Comparison of ENCODE assay signal across 17 cellular contexts in the genomic region with DNA sequence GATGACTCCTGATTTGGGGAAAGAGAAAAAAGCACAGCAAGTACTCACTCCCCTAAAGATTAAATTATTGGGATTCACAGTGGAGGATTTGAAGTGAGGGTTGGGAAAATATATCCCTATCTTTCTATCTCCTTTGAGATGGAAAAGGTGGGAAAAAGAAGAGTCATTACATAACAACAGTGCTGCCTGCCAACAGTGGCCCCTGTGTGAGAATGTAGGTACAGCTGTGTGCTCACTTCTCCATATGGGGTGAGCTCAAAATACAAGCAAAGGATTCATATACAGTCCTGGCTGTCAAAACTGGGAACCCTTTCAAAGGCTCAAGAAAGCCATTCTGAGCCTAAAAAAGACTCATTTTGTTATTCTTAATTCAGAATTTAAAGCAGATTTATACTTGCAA.
DNase-seq lines count a peak whose midpoint lies in the region; ATAC-seq and FAIRE-seq lines count a peak whose summit lies in the region.
"Had no signal": no experiment of that assay in that cellular context is flagged by ENCODE, and none has a peak within 500 bp of the region (broad histone marks: within the 10 kb centered on the region; RNA-seq: fewer than 3 reads in every experiment).

No MANE protein-coding gene starts in this region.

- no peaks in the 10 kb centered on the region for H3K27me3 ChIP-seq in H7 (ENCODE audit: control insufficient read depth, insufficient read depth, low read length)
- H3K27me3 ChIP-seq in NT2/D1 (ENCODE audit: insufficient read depth, insufficient read length), result no peaks in the 10 kb centered on the region
- H3K27me3 ChIP-seq in iPS-18a (ENCODE audit: control insufficient read depth, insufficient read depth, low read length), result no peaks in the 10 kb centered on the region

- intact Hi-C loops in head of caudate nucleus (cut with DNase I), result no loop called here

- no peaks in the 10 kb centered on the region for H3K4me1 ChIP-seq in NT2/D1 (ENCODE audit: insufficient read depth, insufficient read length)
- H3K4me1 ChIP-seq in iPS-18a (ENCODE audit: control insufficient read depth, low read depth, low read length), result peaks cover 31% of the 10 kb centered on the region

- FAIRE-seq in frontal cortex (lab: Jason Lieb, UNC), result no peak
- FAIRE-seq: A204.1, GM12878 had no signal

- no peak overlapping the region for H3K27ac ChIP-seq in iPS-18a (ENCODE audit: low read length)
- H3K27ac ChIP-seq: HL-60 had no signal

- no peaks in the 10 kb centered on the region for H3K36me3 ChIP-seq in H7 (replicated peaks; ENCODE audit: control insufficient read depth, insufficient read depth, low read length)
- H3K36me3 ChIP-seq in NT2/D1 (ENCODE audit: insufficient read depth, insufficient read length, low read length), result no peaks in the 10 kb centered on the region
- no peaks in the 10 kb centered on the region for H3K36me3 ChIP-seq in iPS-18a (ENCODE audit: control insufficient read depth, low read depth, low read length)

- no peak overlapping the region for H3K4me3 ChIP-seq in H7 (ENCODE audit: insufficient read depth, low read depth, low read length)
- H3K4me3 ChIP-seq in NT2/D1 (ENCODE audit: insufficient read length, low read depth), result no peak overlapping the region
- H3K4me3 ChIP-seq in iPS-18a (ENCODE audit: low read length), result peak overlapping the region; percentile 13
- H3K4me3 ChIP-seq: GM12878 had no signal

- DNase-seq in H7 (peak; percentile 30), NT2/D1 (ENCODE audit: low read depth, low spot score) (peak; percentile 1), superior temporal gyrus (ENCODE audit: extremely low spot score) (peak; percentile 60), head of caudate nucleus (no peak), frontal cortex (ENCODE audit: low spot score in 2 of 2) (no peak)
- DNase-seq: C1 segment of cervical spinal cord; Calu3; CD4-positive, alpha-beta T cell; DMS 273 treated with DMSO at 0.1 percent for 48 hours; GOT3; IMR-90 had no signal

- ATAC-seq in GM18502 (IDR thresholded peaks at IDR 0.05; ENCODE audit: poor library complexity, unreplicated experiment), result no peak
- ATAC-seq: GM12878, HCT116 had no signal

- H3K9me3 ChIP-seq in NT2/D1 (ENCODE audit: insufficient read depth, low read length) (no peaks in the 10 kb centered on the region), iPS-18a (ENCODE audit: control insufficient read depth, low read depth, low read length) (no peaks in the 10 kb centered on the region)

- H3K9ac ChIP-seq in NT2/D1 (ENCODE audit: insufficient read length, low read depth) (no peak overlapping the region), iPS-18a (ENCODE audit: low read length) (no peak overlapping the region)

Comparison
In these comparisons a context has a peak if more than half of its experiments do, and no peak if none do; other contexts are left out.
1. DNase-seq: peak in H7 (single experiment), NT2/D1 (single experiment) and superior temporal gyrus (single experiment); none in head of caudate nucleus (0 of 42) and frontal cortex (0 of 2).